ENCODE assay signal across 19 cellular contexts in the genomic region with DNA sequence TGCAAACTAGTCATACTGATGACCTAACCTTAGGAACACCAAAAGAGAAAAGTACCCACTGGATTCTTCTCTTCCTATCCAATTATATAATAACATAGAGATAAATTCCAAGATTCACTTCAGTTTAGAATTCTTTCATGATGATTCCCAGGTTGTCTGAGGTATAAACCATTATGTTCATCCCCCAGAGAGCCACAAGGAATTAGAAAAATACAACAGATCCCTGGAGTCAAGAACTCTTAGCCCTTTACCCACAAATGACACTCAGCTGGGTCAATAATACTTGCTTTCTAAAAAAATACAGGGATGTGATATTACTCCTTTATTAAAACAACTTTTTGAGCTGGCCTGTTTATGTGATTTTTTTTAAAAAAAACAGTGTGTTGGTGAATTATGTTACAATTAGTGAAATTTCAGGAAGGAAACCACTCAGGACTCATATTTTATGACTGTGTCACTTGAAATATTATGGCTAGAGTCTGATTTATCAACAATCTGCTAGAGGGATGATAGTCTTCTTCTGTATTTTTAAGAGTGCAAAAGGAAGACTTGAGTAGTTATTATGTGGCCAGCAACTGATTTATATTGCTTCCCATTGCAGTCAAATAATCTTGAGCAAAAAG.
A peak's percentile ranks its signal among the peaks of the same experiment; 100 is the strongest.
DNase-seq lines count a peak whose midpoint lies in the region; FAIRE-seq and TF ChIP-seq lines count a peak whose summit lies in the region.
"Had no signal": no experiment of that assay in that cellular context is flagged by ENCODE, and none has a peak within 500 bp of the region (broad histone marks: within the 10 kb centered on the region; RNA-seq: fewer than 3 reads in every experiment).

No MANE protein-coding gene starts in this region.

- no TSS peak for BruUV-seq in endothelial cell of umbilical vein (replicated peaks; lab: Mats Ljungman, UMichigan)

- TF ChIP-seq POLR2A in endothelial cell of umbilical vein (IDR thresholded peaks at IDR 0.05; ENCODE audit: low read depth, low read length): no peak

- H3K4me2 ChIP-seq in endothelial cell of umbilical vein (ENCODE audit: insufficient read depth, low read length): peak overlapping the region; percentile 41
- H3K4me2 ChIP-seq: A549 had no signal

- intact Hi-C loops in endothelial cell of umbilical vein (cut with micrococcal nuclease): no loop called here

- H3K36me3 Mint-ChIP-seq in osteocyte (ENCODE audit: unreplicated experiment): peaks cover 1% of the 10 kb centered on the region

- H3K4me1 ChIP-seq in endothelial cell of umbilical vein (ENCODE audit: control insufficient read depth, extremely low read depth, insufficient read depth, low read length): peaks cover 22% of the 10 kb centered on the region
- H3K4me1 ChIP-seq: A549 had no signal

- CTCF ChIA-PET in endothelial cell of umbilical vein (lab: Charles Lee): interaction anchor here (1.1 to 1.5 kb wide), 2 partner anchors 9 to 14 kb away, joined by 3 to 5 read pairs; no protein-coding TSS in a partner anchor

- peaks cover 44% of the 10 kb centered on the region for H3K4me1 Mint-ChIP-seq in osteocyte (ENCODE audit: unreplicated experiment)
- H3K4me1 Mint-ChIP-seq: IgD-negative memory B cell had no signal

- no peaks in the 10 kb centered on the region for H3K9me3 ChIP-seq in endothelial cell of umbilical vein (replicated peaks; ENCODE audit: control insufficient read depth, insufficient read depth, low read length)
- H3K9me3 ChIP-seq: A549, MG63 had no signal

- H3K9me1 ChIP-seq in endothelial cell of umbilical vein (replicated peaks; ENCODE audit: control insufficient read depth, extremely low read depth, insufficient read depth, low read length): no peaks in the 10 kb centered on the region

- H3K4me3 ChIP-seq in endothelial cell of umbilical vein (replicated peaks in 1 of 3; ENCODE audit: insufficient read depth in 1 of 3, low read depth in 1 of 3, low read length in 3 of 3): no peak overlapping the region
- H3K4me3 ChIP-seq: A549, MG63 had no signal

- DNase-seq in DMS79 (lab: John Stamatoyannopoulos, UW): peak; percentile 31
- DNase-seq in NCI-H226: peak; percentile 30
- peak; percentile 71 for DNase-seq in endothelial cell of umbilical vein (ENCODE audit: low read depth, low spot score)
- no peak for DNase-seq in osteocyte (ENCODE audit: extremely low spot score, unreplicated experiment)
- DNase-seq in C1 segment of cervical spinal cord (lab: John Stamatoyannopoulos, UW): no peak
- DNase-seq in activated CD8-positive, alpha-beta memory T cell treated with anti-CD3 and anti-CD28 coated beads, Interleukin-2, amount 50 U/mL, for 4 hours: no peak
- DNase-seq in NCI-H2171 treated with DMSO at 0.1 percent for 48 hours (lab: John Stamatoyannopoulos, UW): no peak
- no peak for DNase-seq in GM20000 (ENCODE audit: low spot score)
- DNase-seq: GOT3, Karpas-422, MG63, NCI-H1048, NCI-H1436, NCI-H1930, NCI-H748 treated with DMSO at 0.1 percent for 48 hours, SHP77 had no signal

- no peaks in the 10 kb centered on the region for H3K27me3 ChIP-seq in endothelial cell of umbilical vein (ENCODE audit: control insufficient read depth in 2 of 2, insufficient read depth in 2 of 2, low read length in 2 of 2)
- H3K27me3 ChIP-seq: MG63 had no signal

- POLR2A ChIA-PET in endothelial cell of umbilical vein (lab: Charles Lee): no interaction called here

- peak overlapping the region; percentile 10 for H2AFZ ChIP-seq in endothelial cell of umbilical vein (ENCODE audit: low read depth, low read length)

- no peak for TF ChIP-seq CTCF in endothelial cell of umbilical vein (IDR thresholded peaks at IDR 0.05; ENCODE audit: extremely low read depth in 1 of 2, insufficient read depth in 1 of 2, low read depth in 1 of 2, low read length in 2 of 2)
- TF ChIP-seq CTCF in osteocyte (IDR thresholded peaks at IDR 0.05): no peak
- no peak for TF ChIP-seq CTCF in GM20000 (IDR thresholded peaks at IDR 0.05; ENCODE audit: extremely low read depth, missing control alignments)

- dilution Hi-C loops in endothelial cell of umbilical vein (cut with MboI; ENCODE audit: extremely low pct_ligation_motif_present, low sequenced_read_pairs): no loop called here

- H3K4me3 Mint-ChIP-seq in osteocyte (ENCODE audit: unreplicated experiment): no peak overlapping the region
- H3K4me3 Mint-ChIP-seq: IgD-negative memory B cell had no signal

- H3K27ac Mint-ChIP-seq in osteocyte (ENCODE audit: unreplicated experiment): peak overlapping the region; percentile 32
- H3K27ac Mint-ChIP-seq: IgD-negative memory B cell had no signal

- H3K79me2 ChIP-seq in endothelial cell of umbilical vein (ENCODE audit: control insufficient read depth, insufficient read depth, low read length): no peaks in the 10 kb centered on the region

- no peaks in the 10 kb centered on the region for H4K20me1 ChIP-seq in endothelial cell of umbilical vein (replicated peaks; ENCODE audit: control insufficient read depth, extremely low read depth, insufficient read depth, low read length)

- H3K9me3 Mint-ChIP-seq in osteocyte (ENCODE audit: unreplicated experiment): no peaks in the 10 kb centered on the region

- no peaks in the 10 kb centered on the region for H3K36me3 ChIP-seq in endothelial cell of umbilical vein (ENCODE audit: control insufficient read depth in 2 of 2, extremely low read depth in 1 of 2, insufficient read depth in 2 of 2, low read length in 2 of 2)
- H3K36me3 ChIP-seq: MG63 had no signal

- peaks cover 23% of the 10 kb centered on the region for H3K27me3 Mint-ChIP-seq in osteocyte (ENCODE audit: unreplicated experiment)
- H3K27me3 Mint-ChIP-seq: IgD-negative memory B cell had no signal

- peak; percentile 87 for FAIRE-seq in endothelial cell of umbilical vein (lab: Jason Lieb, UNC)
- FAIRE-seq: A549, D721Med had no signal

- H3K9ac ChIP-seq in endothelial cell of umbilical vein (replicated peaks; ENCODE audit: extremely low read depth, insufficient read depth, low read length): no peak overlapping the region

- no peak overlapping the region for H3K27ac ChIP-seq in endothelial cell of umbilical vein (ENCODE audit: insufficient read depth, low read depth, low read length)
- H3K27ac ChIP-seq: A549 had no signal

TF ChIP-seq in endothelial cell of umbilical vein, 7 proteins besides CTCF, POLR2A, EP300 and RAD21:
- no peak for TF ChIP-seq EZH2 (IDR thresholded peaks at IDR 0.05; ENCODE audit: borderline replicate concordance, low read depth, low read length, severe bottlenecking)
- TF ChIP-seq, protein P1, sequence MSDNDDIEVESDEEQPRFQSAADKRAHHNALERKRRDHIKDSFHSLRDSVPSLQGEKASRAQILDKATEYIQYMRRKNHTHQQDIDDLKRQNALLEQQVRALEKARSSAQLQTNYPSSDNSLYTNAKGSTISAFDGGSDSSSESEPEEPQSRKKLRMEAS (IDR thresholded peaks at IDR 0.05; ENCODE audit: insufficient read depth, insufficient read length): no peak
- TF ChIP-seq MYC (IDR thresholded peaks at IDR 0.05; ENCODE audit: low read depth, low read length): no peak
- no peak for TF ChIP-seq JUN (IDR thresholded peaks at IDR 0.05; ENCODE audit: borderline replicate concordance, insufficient read depth, insufficient read length, low read depth)
- TF ChIP-seq FOS (IDR thresholded peaks at IDR 0.05; ENCODE audit: borderline replicate concordance, insufficient read depth, low read length): peak; percentile 54
- no peak for TF ChIP-seq POLR2AphosphoS5 (IDR thresholded peaks at IDR 0.05; ENCODE audit: insufficient read depth, low read depth, low read length)
- peak; percentile 25 for TF ChIP-seq GATA2 (IDR thresholded peaks at IDR 0.05; ENCODE audit: insufficient read depth, insufficient read length, low read depth, low read length)

Comparison
In these comparisons a context has a peak if more than half of its experiments do, and no peak if none do; other contexts are left out.
1. DNase-seq: peak in DMS79 (single experiment), NCI-H226 (single experiment) and endothelial cell of umbilical vein (single experiment); none in osteocyte (single experiment), C1 segment of cervical spinal cord (0 of 14), activated CD8-positive, alpha-beta memory T cell treated with anti-CD3 and anti-CD28 coated beads, Interleukin-2, amount 50 U/mL, for 4 hours (single experiment), NCI-H2171 treated with DMSO at 0.1 percent for 48 hours (single experiment) and GM20000 (single experiment).